8 cellular contexts compared by ENCODE assay signal in the genomic region with DNA sequence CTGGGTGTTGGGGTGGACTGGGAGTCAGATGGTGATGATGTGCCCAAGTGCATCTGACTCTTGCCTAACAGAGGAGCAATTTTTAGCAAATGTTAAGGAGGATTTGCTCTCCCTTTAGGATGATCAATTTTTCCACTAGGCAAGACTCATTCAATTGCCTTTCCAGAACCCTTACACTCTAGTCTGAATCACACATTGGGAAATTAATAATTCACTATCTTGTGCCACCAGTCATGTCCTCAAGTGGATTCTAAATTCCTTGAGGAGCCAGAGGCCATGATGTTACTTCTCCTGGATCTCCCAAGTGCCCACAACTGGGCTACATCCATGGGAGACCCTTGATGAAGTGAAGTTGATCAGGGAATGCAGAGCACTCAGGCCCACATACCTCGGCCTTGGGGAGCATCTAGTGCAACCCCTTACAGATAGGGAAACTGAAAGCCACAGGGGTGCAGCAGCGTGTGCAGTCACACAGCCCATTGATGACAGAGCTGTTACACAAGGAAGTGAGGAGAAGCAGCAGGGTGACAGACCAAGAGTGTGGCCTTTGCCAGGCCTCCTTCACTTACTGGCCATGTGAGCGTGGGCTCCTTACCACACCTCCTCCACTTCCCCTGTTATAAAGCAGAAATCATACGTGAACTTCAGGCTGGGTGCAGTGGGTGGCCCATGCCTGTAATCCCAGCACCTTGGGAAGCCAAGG.
DNase-seq lines count a peak whose midpoint lies in the region; ATAC-seq and TF ChIP-seq lines count a peak whose summit lies in the region.

No MANE protein-coding gene starts in this region.

- TF ChIP-seq CTCF in GM06990 (IDR thresholded peaks at IDR 0.05; ENCODE audit: insufficient read depth, low read length, poor library complexity, severe bottlenecking) = no peak

- DNase-seq in GM06990 (ENCODE audit: extremely low read depth, insufficient read length) (peak; percentile 67), NCI-H2029 (lab: John Stamatoyannopoulos, UW) (no peak), DMS 273 treated with DMSO at 0.1 percent for 48 hours (lab: John Stamatoyannopoulos, UW) (no peak), HCEC 1CT (no peak), NCI-H2107 treated with DMSO at 0.1 percent for 48 hours (lab: John Stamatoyannopoulos, UW; ENCODE audit: unreplicated experiment) (no peak)

- no peaks in the 10 kb centered on the region for H3K27me3 ChIP-seq in GM06990 (replicated peaks; ENCODE audit: control insufficient read depth, insufficient read depth, low read length)

- no peaks in the 10 kb centered on the region for H3K36me3 ChIP-seq in GM06990 (ENCODE audit: control insufficient read depth, insufficient read depth, low read length)

- no peak overlapping the region for H3K4me3 ChIP-seq in GM06990 (replicated peaks; ENCODE audit: low read depth, low read length)

- ATAC-seq in GM19455 (IDR thresholded peaks at IDR 0.05; ENCODE audit: unreplicated experiment) (peak; percentile 100), HG03342 (IDR thresholded peaks at IDR 0.05; ENCODE audit: unreplicated experiment) (peak; percentile 99), esophagus mucosa (peak; percentile 73)
